Comparison of ENCODE assay signal across 17 cellular contexts in the genomic region with DNA sequence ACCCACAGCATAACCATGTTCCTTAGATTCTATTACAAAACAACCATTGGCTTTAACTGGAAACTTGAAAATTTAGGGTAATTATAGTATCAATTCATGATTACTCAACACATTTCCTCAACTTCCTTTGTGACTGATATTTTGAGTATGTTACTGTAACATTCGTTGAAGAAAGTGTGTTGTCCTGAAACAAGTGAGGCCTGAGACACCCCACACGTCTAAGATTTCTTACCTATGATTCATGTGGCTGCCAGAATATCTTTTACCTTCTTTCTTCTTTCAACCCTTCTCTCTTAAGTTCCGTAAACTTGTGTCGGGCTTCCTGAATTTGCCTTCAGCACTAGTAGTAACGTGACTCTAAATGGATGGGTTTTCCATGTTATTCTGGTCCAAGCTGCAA.
"Had no signal": no experiment of that assay in that cellular context is flagged by ENCODE, and none has a peak within 500 bp of the region (broad histone marks: within the 10 kb centered on the region; RNA-seq: fewer than 3 reads in every experiment).

No MANE protein-coding gene starts in this region.

- H3K27ac Mint-ChIP-seq: activated B cell treated with CpG ODN at 0.5 μM for 24 hours; activated CD8-positive, alpha-beta T cell treated with anti-CD3 and anti-CD28 coated beads, Interleukin-2, amount 10 ng/mL, durations not matched to agents 7 days and 5 days; activated naive CD8-positive, alpha-beta T cell treated with anti-CD3 and anti-CD28 coated beads, Interleukin-2, amount 50 U/mL, for 24 hours; memory B cell; T-helper 2 cell treated with Interferon-gamma antibody and Interleukin-4, amounts not matched to agents 5 μg/mL and 100 μg/mL, for 36 hours had no signal

- H3K27me3 Mint-ChIP-seq: activated naive CD8-positive, alpha-beta T cell treated with anti-CD3 and anti-CD28 coated beads, Interleukin-2, amount 50 U/mL, for 24 hours; naive thymus-derived CD4-positive, alpha-beta T cell had no signal

- H3K36me3 Mint-ChIP-seq: memory B cell had no signal

- H3K4me3 Mint-ChIP-seq: activated B cell treated with CpG ODN at 0.5 μM for 24 hours; activated CD8-positive, alpha-beta T cell treated with anti-CD3 and anti-CD28 coated beads, Interleukin-2, amount 10 ng/mL, durations not matched to agents 7 days and 5 days; activated naive CD8-positive, alpha-beta T cell treated with anti-CD3 and anti-CD28 coated beads, Interleukin-2, amount 50 U/mL, for 24 hours; memory B cell; naive thymus-derived CD4-positive, alpha-beta T cell; T-helper 2 cell treated with Interferon-gamma antibody and Interleukin-4, amounts not matched to agents 5 μg/mL and 100 μg/mL, for 36 hours had no signal

- H3K9me3 Mint-ChIP-seq: activated B cell treated with CpG ODN at 0.5 μM for 24 hours; activated naive CD8-positive, alpha-beta T cell treated with anti-CD3 and anti-CD28 coated beads, Interleukin-2, amount 50 U/mL, for 24 hours; memory B cell; naive thymus-derived CD4-positive, alpha-beta T cell; T-helper 2 cell treated with Interferon-gamma antibody and Interleukin-4, amounts not matched to agents 5 μg/mL and 100 μg/mL, for 36 hours had no signal

- DNase-seq: activated B cell treated with CpG ODN at 0.5 μM for 24 hours; activated CD8-positive, alpha-beta memory T cell treated with anti-CD3 and anti-CD28 coated beads, Interleukin-2, amount 50 U/mL, for 4 hours; activated CD8-positive, alpha-beta T cell treated with anti-CD3 and anti-CD28 coated beads, Interleukin-2, amount 10 ng/mL, durations not matched to agents 7 days and 5 days; activated effector memory CD4-positive, alpha-beta T cell treated with Interleukin-2 at 50 U/mL for 16 hours; activated naive CD8-positive, alpha-beta T cell treated with anti-CD3 and anti-CD28 coated beads, Interleukin-2, amount 50 U/mL, for 24 hours; foreskin fibroblast; hippocampal formation; left ventricle myocardium superior; mucosa of descending colon; naive thymus-derived CD4-positive, alpha-beta T cell; ovary; SJCRH30; spleen; stimulated activated naive CD4-positive, alpha-beta T cell treated with Interleukin-2 at 50 U/mL for 16 hours; trophoblast cell had no signal
